In genomic region chr11:18457435-18457834, GRCh38 we compare ENCODE assay signal across 16 cellular contexts. TPM values are rescaled to one million over a fixed set of nuclear protein-coding genes. Genes with fewer than 3 reads are reported as not detected.
A peak's percentile ranks its signal among the peaks of the same experiment; 100 is the strongest.
DNase-seq lines count a peak whose midpoint lies in the region; FAIRE-seq and TF ChIP-seq lines count a peak whose summit lies in the region.
"Had no signal": no experiment of that assay in that cellular context is flagged by ENCODE, and none has a peak within 500 bp of the region (broad histone marks: within the 10 kb centered on the region; RNA-seq: fewer than 3 reads in every experiment).

No MANE protein-coding gene starts in this region.

- no peak overlapping the region for H3K27ac ChIP-seq in brain microvascular endothelial cell
- H3K27ac ChIP-seq: BLaER1, right atrium auricular region, WERI-Rb-1 had no signal

- in situ Hi-C loops in brain microvascular endothelial cell (cut with HindIII; ENCODE audit: low pct_ligation_motif_present, low sequenced_read_pairs) = no loop called here

- H3K36me3 ChIP-seq in bronchial epithelial cell (ENCODE audit: control insufficient read depth, insufficient read depth, low read length) (no peaks in the 10 kb centered on the region), brain microvascular endothelial cell (replicated peaks) (no peaks in the 10 kb centered on the region)
- H3K36me3 ChIP-seq: BLaER1, right atrium auricular region, WERI-Rb-1 had no signal

- TF ChIP-seq CTCF in bronchial epithelial cell (IDR thresholded peaks at IDR 0.05; ENCODE audit: insufficient read depth, low read length, severe bottlenecking) (no peak), brain microvascular endothelial cell (IDR thresholded peaks at IDR 0.05; ENCODE audit: low read depth, low read length, missing control alignments) (no peak)

- H3K4me3 ChIP-seq in bronchial epithelial cell (ENCODE audit: low read depth, low read length) (no peak overlapping the region), brain microvascular endothelial cell (ENCODE audit: low read depth, low read length) (no peak overlapping the region)
- H3K4me3 ChIP-seq: BLaER1, right atrium auricular region had no signal

- peak; percentile 32 for DNase-seq in ELR (ENCODE audit: low read depth)
- peak; percentile 79 for DNase-seq in NCI-H146 treated with DMSO at 0.1 percent for 48 hours (lab: John Stamatoyannopoulos, UW; ENCODE audit: unreplicated experiment)
- peak; percentile 68 for DNase-seq in bronchial epithelial cell (ENCODE audit: low read depth)
- peak; percentile 11 for DNase-seq in mucosa of gallbladder (ENCODE audit: low spot score)
- DNase-seq in stimulated activated CD4-positive, alpha-beta T cell treated with anti-CD3 and anti-CD28 coated beads, Interleukin-2, amount 100 ng/mL, for 24 hours = no peak
- DNase-seq in brain microvascular endothelial cell = no peak
- no peak for DNase-seq in SK-N-DZ (ENCODE audit: low spot score)
- DNase-seq in activated CD4-positive, CD25-positive, alpha-beta regulatory T cell (lab: John Stamatoyannopoulos, UW) = no peak
- DNase-seq: GF-D8; NCI-H1436; stimulated activated CD4-positive, alpha-beta T cell treated with anti-CD3 and anti-CD28 coated beads, Interleukin-4, amount 100 ng/mL, for 4 hours; WERI-Rb-1 had no signal

- H3K27me3 ChIP-seq in bronchial epithelial cell (ENCODE audit: control insufficient read depth, insufficient read depth, low read length) (no peaks in the 10 kb centered on the region), brain microvascular endothelial cell (replicated peaks) (no peaks in the 10 kb centered on the region)
- H3K27me3 ChIP-seq: BLaER1, right atrium auricular region had no signal

- no peak for FAIRE-seq in bronchial epithelial cell (lab: Jason Lieb, UNC)
- FAIRE-seq: frontal cortex had no signal

RNA-seq across cellular contexts. Expression of gene LDHAL6A, which starts 1.8 kb away (rescaled TPM):
- total RNA-seq in bronchial epithelial cell = not detected in 2 replicates
- not detected for total RNA-seq in mucosa of gallbladder
- polyA plus RNA-seq in SK-N-DZ (2014; cell fraction: cytosol; rRNA removed) = 6.2 and 7.7 TPM in 2 replicates
- polyA plus RNA-seq in SK-N-DZ (2014; cell fraction: nucleus; rRNA removed) = 7.1 and 7.5 TPM in 2 replicates
- total RNA-seq: right atrium auricular region had no signal
- polyA plus RNA-seq: adipose tissue had no signal

RNA-seq across cellular contexts. Expression of gene LDHC, which starts 45.3 kb away (rescaled TPM):
- total RNA-seq in bronchial epithelial cell (0.26 and 1.7 TPM in 2 replicates), mucosa of gallbladder (0.89 TPM)
- polyA plus RNA-seq in SK-N-DZ (2014; cell fraction: cytosol; rRNA removed) = 1.4 TPM in 1 of 2 replicates, not detected in the other
- polyA plus RNA-seq in SK-N-DZ (2014; cell fraction: nucleus; rRNA removed) = 2.0 TPM in 1 of 2 replicates, not detected in the other
- total RNA-seq: frontal cortex had no signal

Comparison
In these comparisons a context has a peak if more than half of its experiments do, and no peak if none do; other contexts are left out.
1. DNase-seq: peak in ELR (single experiment), NCI-H146 treated with DMSO at 0.1 percent for 48 hours (single experiment), bronchial epithelial cell (single experiment) and mucosa of gallbladder (single experiment); none in stimulated activated CD4-positive, alpha-beta T cell treated with anti-CD3 and anti-CD28 coated beads, Interleukin-2, amount 100 ng/mL, for 24 hours (0 of 2), brain microvascular endothelial cell (single experiment), SK-N-DZ (single experiment) and activated CD4-positive, CD25-positive, alpha-beta regulatory T cell (0 of 4).